20 cellular contexts compared by ENCODE assay signal in genomic region chr10:20233423-20233822, GRCh38.
"Had no signal": no experiment of that assay in that cellular context is flagged by ENCODE, and none has a peak within 500 bp of the region (broad histone marks: within the 10 kb centered on the region; RNA-seq: fewer than 3 reads in every experiment).

No MANE protein-coding gene starts in this region.

- ATAC-seq: esophagus mucosa; heart right ventricle; left colon; left ventricle myocardium superior; stimulated activated naive B cell treated with anti-CD40 and anti-IgM and Interleukin-4, amounts not matched to agents 10 μg/mL and 1 μg/mL and 100 μg/mL, for 72 hours; stimulated activated naive CD8-positive, alpha-beta T cell treated with anti-CD3 and anti-CD28 coated beads, Interleukin-15, amount 100 ng/mL, for 72 hours had no signal

- H3K4me1 ChIP-seq: heart right ventricle, right atrium auricular region, sigmoid colon, transverse colon had no signal

- H3K27ac Mint-ChIP-seq: naive B cell; nephron; stimulated activated naive B cell treated with anti-CD40 and anti-IgM and Interleukin-4, amounts not matched to agents 10 μg/mL and 1 μg/mL and 100 μg/mL, for 72 hours; stimulated activated naive CD8-positive, alpha-beta T cell treated with anti-CD3 and anti-CD28 coated beads, Interleukin-15, amount 100 ng/mL, for 72 hours had no signal

- H3K9me3 ChIP-seq: heart right ventricle, neutrophil, right atrium auricular region, sigmoid colon, thoracic aorta, transverse colon had no signal

- H3K36me3 ChIP-seq: neutrophil, right atrium auricular region, sigmoid colon, thoracic aorta, transverse colon had no signal

- H3K4me3 Mint-ChIP-seq: naive B cell; nephron; stimulated activated naive B cell treated with anti-CD40 and anti-IgM and Interleukin-4, amounts not matched to agents 10 μg/mL and 1 μg/mL and 100 μg/mL, for 72 hours; stimulated activated naive CD8-positive, alpha-beta T cell treated with anti-CD3 and anti-CD28 coated beads, Interleukin-15, amount 100 ng/mL, for 72 hours had no signal

- H3K4me3 ChIP-seq: heart right ventricle, lung, right atrium auricular region, sigmoid colon, skin epidermis, thoracic aorta, transverse colon had no signal

- H3K9me3 Mint-ChIP-seq: nephron had no signal

- H3K27me3 Mint-ChIP-seq: naive B cell; stimulated activated naive B cell treated with anti-CD40 and anti-IgM and Interleukin-4, amounts not matched to agents 10 μg/mL and 1 μg/mL and 100 μg/mL, for 72 hours; stimulated activated naive CD8-positive, alpha-beta T cell treated with anti-CD3 and anti-CD28 coated beads, Interleukin-15, amount 100 ng/mL, for 72 hours had no signal

- H3K27me3 ChIP-seq: heart right ventricle, neutrophil, right atrium auricular region, sigmoid colon, transverse colon had no signal

- H3K4me1 Mint-ChIP-seq: naive B cell; stimulated activated naive B cell treated with anti-CD40 and anti-IgM and Interleukin-4, amounts not matched to agents 10 μg/mL and 1 μg/mL and 100 μg/mL, for 72 hours; stimulated activated naive CD8-positive, alpha-beta T cell treated with anti-CD3 and anti-CD28 coated beads, Interleukin-15, amount 100 ng/mL, for 72 hours had no signal

- H3K36me3 Mint-ChIP-seq: naive B cell; stimulated activated naive B cell treated with anti-CD40 and anti-IgM and Interleukin-4, amounts not matched to agents 10 μg/mL and 1 μg/mL and 100 μg/mL, for 72 hours had no signal

- DNase-seq: effector memory CD4-positive, alpha-beta T cell; heart right ventricle; left colon; left ventricle myocardium superior; mesenchymal stem cell; naive B cell; posterior cingulate gyrus; sigmoid colon; stimulated activated CD4-positive, alpha-beta T cell treated with anti-CD3 and anti-CD28 coated beads, Interleukin-2, amount 100 ng/mL, for 24 hours; stimulated activated CD4-positive, alpha-beta T cell treated with anti-CD3 and anti-CD28 coated beads, Interleukin-4, amount 100 ng/mL, for 4 hours; stimulated activated naive B cell treated with anti-CD40 and anti-IgM and Interleukin-4, amounts not matched to agents 10 μg/mL and 1 μg/mL and 100 μg/mL, for 72 hours; stimulated activated naive CD8-positive, alpha-beta T cell treated with anti-CD3 and anti-CD28 coated beads, Interleukin-15, amount 100 ng/mL, for 72 hours; transverse colon had no signal

- H3K27ac ChIP-seq: heart right ventricle, neutrophil, right atrium auricular region, sigmoid colon, skin epidermis, thoracic aorta, transverse colon had no signal
